In genomic region chr1:153546371-153546770, GRCh38 we compare ENCODE assay signal across 12 cellular contexts. TPM values are rescaled to one million over a fixed set of nuclear protein-coding genes. Genes with fewer than 3 reads are reported as not detected.
A peak's percentile ranks its signal among the peaks of the same experiment; 100 is the strongest.
DNase-seq lines count a peak whose midpoint lies in the region; ATAC-seq and TF ChIP-seq lines count a peak whose summit lies in the region.
"Had no signal": no experiment of that assay in that cellular context is flagged by ENCODE, and none has a peak within 500 bp of the region (broad histone marks: within the 10 kb centered on the region; RNA-seq: fewer than 3 reads in every experiment).

No MANE protein-coding gene starts in this region.

- H3K9me2 ChIP-seq in SK-N-SH = no peaks in the 10 kb centered on the region

- H3K9me3 Mint-ChIP-seq in T-helper 1 cell treated with Interleukin-12 subunit alpha and Interleukin-12 subunit beta and Interleukin-4 antibody, amounts not matched to agents 30 μg/mL and 1 μg/mL, for 36 hours = no peaks in the 10 kb centered on the region
- H3K9me3 Mint-ChIP-seq in activated CD4-positive, alpha-beta memory T cell treated with anti-CD3 and anti-CD28 coated beads for 36 hours = no peaks in the 10 kb centered on the region
- H3K9me3 Mint-ChIP-seq in immature natural killer cell = no peaks in the 10 kb centered on the region
- no peaks in the 10 kb centered on the region for H3K9me3 Mint-ChIP-seq in stimulated activated effector memory CD8-positive, alpha-beta T cell treated with anti-CD3 and anti-CD28 coated beads, Interleukin-12 subunit alpha, Interleukin-12 subunit beta, amount 100 ng/mL, for 72 hours

- H3K79me2 ChIP-seq in SK-N-SH (ENCODE audit: insufficient read depth) = no peaks in the 10 kb centered on the region

- peaks cover 71% of the 10 kb centered on the region for H3K4me1 Mint-ChIP-seq in T-helper 1 cell treated with Interleukin-12 subunit alpha and Interleukin-12 subunit beta and Interleukin-4 antibody, amounts not matched to agents 30 μg/mL and 1 μg/mL, for 36 hours (ENCODE audit: low read depth)
- H3K4me1 Mint-ChIP-seq in activated CD4-positive, alpha-beta memory T cell treated with anti-CD3 and anti-CD28 coated beads for 36 hours (ENCODE audit: low read depth) = peaks cover 64% of the 10 kb centered on the region
- peaks cover 51 to 53% of the 10 kb centered on the region in 2 donors for H3K4me1 Mint-ChIP-seq in immature natural killer cell
- H3K4me1 Mint-ChIP-seq in stimulated activated effector memory CD8-positive, alpha-beta T cell treated with anti-CD3 and anti-CD28 coated beads, Interleukin-12 subunit alpha, Interleukin-12 subunit beta, amount 100 ng/mL, for 72 hours = peaks cover 75% of the 10 kb centered on the region

- CTCF ChIA-PET in activated CD4-positive, alpha-beta memory T cell treated with anti-CD3 and anti-CD28 coated beads for 36 hours (lab: Charles Lee) = interaction anchor here (2.3 to 5.4 kb wide), 5 partner anchors 14 to 36 kb away, joined by 12 to 66 read pairs (median 28); partner anchors contain the start of gene S100A2
- CTCF ChIA-PET in SK-N-SH (lab: Yijun Ruan, JAX) = interaction anchor here (1.7 to 11.8 kb wide), 3 partner anchors 11 to 36 kb away, joined by 5 to 62 read pairs (median 20); no protein-coding TSS in a partner anchor

- DNase-seq in T-helper 1 cell (no peak), immature natural killer cell (no peak), SK-N-SH (no peak)
- no peak for DNase-seq in activated CD4-positive, alpha-beta memory T cell treated with anti-CD3 and anti-CD28 coated beads for 36 hours
- no peak for DNase-seq in stimulated activated effector memory CD8-positive, alpha-beta T cell treated with anti-CD3 and anti-CD28 coated beads, Interleukin-12 subunit alpha, Interleukin-12 subunit beta, amount 100 ng/mL, for 72 hours (ENCODE audit: low spot score in 2 of 2)
- no peak for DNase-seq in activated effector memory CD4-positive, alpha-beta T cell treated with Interleukin-2 at 50 U/mL for 16 hours
- DNase-seq: activated CD4-positive, alpha-beta T cell treated with anti-CD3 and anti-CD28 coated beads for 1 hour; cerebellar nuclear complex; NK-92 treated with Interleukin-12 subunit alpha and Interleukin-12 subunit beta, amount 100 ng/mL, for 24 hours had no signal

- H3K9ac ChIP-seq in SK-N-SH = no peak overlapping the region

- H2AFZ ChIP-seq in SK-N-SH (ENCODE audit: low read depth) = no peak overlapping the region

- H3K4me3 Mint-ChIP-seq in T-helper 1 cell treated with Interleukin-12 subunit alpha and Interleukin-12 subunit beta and Interleukin-4 antibody, amounts not matched to agents 30 μg/mL and 1 μg/mL, for 36 hours = peak overlapping the region; percentile 93
- peak overlapping the region; percentile 92 for H3K4me3 Mint-ChIP-seq in activated CD4-positive, alpha-beta memory T cell treated with anti-CD3 and anti-CD28 coated beads for 36 hours
- peak overlapping the region; percentile 17 to 99 (median 45) for H3K4me3 Mint-ChIP-seq in immature natural killer cell
- peak overlapping the region; percentile 99 for H3K4me3 Mint-ChIP-seq in stimulated activated effector memory CD8-positive, alpha-beta T cell treated with anti-CD3 and anti-CD28 coated beads, Interleukin-12 subunit alpha, Interleukin-12 subunit beta, amount 100 ng/mL, for 72 hours

- TF ChIP-seq EP300 in SK-N-SH (IDR thresholded peaks at IDR 0.05; ENCODE audit: borderline replicate concordance in 1 of 2, low read depth in 1 of 2, low read length in 1 of 2) = no peak

- no peaks in the 10 kb centered on the region for H3K27me3 ChIP-seq in SK-N-SH (ENCODE audit: insufficient read depth)
- H3K27me3 ChIP-seq: ovary had no signal

- H3K27me3 Mint-ChIP-seq in T-helper 1 cell treated with Interleukin-12 subunit alpha and Interleukin-12 subunit beta and Interleukin-4 antibody, amounts not matched to agents 30 μg/mL and 1 μg/mL, for 36 hours (ENCODE audit: low read depth) = no peaks in the 10 kb centered on the region
- H3K27me3 Mint-ChIP-seq in activated CD4-positive, alpha-beta memory T cell treated with anti-CD3 and anti-CD28 coated beads for 36 hours = no peaks in the 10 kb centered on the region
- H3K27me3 Mint-ChIP-seq in immature natural killer cell (ENCODE audit: low read depth in 3 of 3) = peaks cover 4 to 12% (median 8%) of the 10 kb centered on the region in 3 donors

- no peaks in the 10 kb centered on the region for H3K36me3 ChIP-seq in SK-N-SH (replicated peaks in 1 of 2; ENCODE audit: control insufficient read depth in 1 of 2, insufficient read depth in 2 of 2, low read length in 1 of 2)
- H3K36me3 ChIP-seq: ovary had no signal

- no peak overlapping the region; the same call in 1 of the 2 replicates for H3K4me2 ChIP-seq in SK-N-SH

- H3K27ac Mint-ChIP-seq in T-helper 1 cell treated with Interleukin-12 subunit alpha and Interleukin-12 subunit beta and Interleukin-4 antibody, amounts not matched to agents 30 μg/mL and 1 μg/mL, for 36 hours = peak overlapping the region; percentile 96
- peak overlapping the region; percentile 99 for H3K27ac Mint-ChIP-seq in activated CD4-positive, alpha-beta memory T cell treated with anti-CD3 and anti-CD28 coated beads for 36 hours
- peak overlapping the region; percentile 93 to 98 (median 97) for H3K27ac Mint-ChIP-seq in immature natural killer cell
- peak overlapping the region; percentile 98 for H3K27ac Mint-ChIP-seq in stimulated activated effector memory CD8-positive, alpha-beta T cell treated with anti-CD3 and anti-CD28 coated beads, Interleukin-12 subunit alpha, Interleukin-12 subunit beta, amount 100 ng/mL, for 72 hours

- H3K36me3 Mint-ChIP-seq in T-helper 1 cell treated with Interleukin-12 subunit alpha and Interleukin-12 subunit beta and Interleukin-4 antibody, amounts not matched to agents 30 μg/mL and 1 μg/mL, for 36 hours (ENCODE audit: low read depth) = peaks cover 29% of the 10 kb centered on the region
- peaks cover 30% of the 10 kb centered on the region for H3K36me3 Mint-ChIP-seq in activated CD4-positive, alpha-beta memory T cell treated with anti-CD3 and anti-CD28 coated beads for 36 hours
- peaks cover 4 to 28% (median 9%) of the 10 kb centered on the region in 3 donors for H3K36me3 Mint-ChIP-seq in immature natural killer cell
- H3K36me3 Mint-ChIP-seq in stimulated activated effector memory CD8-positive, alpha-beta T cell treated with anti-CD3 and anti-CD28 coated beads, Interleukin-12 subunit alpha, Interleukin-12 subunit beta, amount 100 ng/mL, for 72 hours = peaks cover 47% of the 10 kb centered on the region

- H4K20me1 ChIP-seq in SK-N-SH (ENCODE audit: insufficient read depth) = no peaks in the 10 kb centered on the region

- 89% methylated on average over 8 of the region's 8 CpGs for WGBS in SK-N-SH (ENCODE audit: low lambda C conversion rate)

- intact Hi-C loops in activated CD4-positive, alpha-beta memory T cell treated with anti-CD3 and anti-CD28 coated beads for 36 hours (cut with micrococcal nuclease) = loop anchor here (2.0 to 10.0 kb wide), 3 partner anchors 14 to 1512 kb away; partner anchors contain the start of genes CREB3L4, S100A11 and SLC39A1

- peak overlapping the region in 1 of 2 experiments; percentile 76; a peak in 3 of 4 replicates for H3K27ac ChIP-seq in SK-N-SH (ENCODE audit: low read depth in 2 of 2, low read length in 1 of 2)
- H3K27ac ChIP-seq: ovary had no signal

- H3K4me3 ChIP-seq in SK-N-SH (ENCODE audit: low read depth in 2 of 2, low read length in 1 of 2) = no peak overlapping the region

- peaks cover 58 to 65% of the 10 kb centered on the region in 2 experiments; a peak in 3 of 4 replicates for H3K4me1 ChIP-seq in SK-N-SH (ENCODE audit: control insufficient read depth in 1 of 2, insufficient read depth in 2 of 2, low read depth in 1 of 2, low read length in 1 of 2)

- POLR2A ChIA-PET in activated CD4-positive, alpha-beta memory T cell treated with anti-CD3 and anti-CD28 coated beads for 36 hours (lab: Charles Lee) = interaction anchor here (0.6 to 4.2 kb wide), 4 partner anchors 12 to 126 kb away, joined by 4 to 96 read pairs (median 35); partner anchors contain the start of genes CHTOP, S100A2 and S100A6
- POLR2A ChIA-PET in SK-N-SH (lab: Yijun Ruan, JAX) = interaction anchor here (1.2 kb wide), 1 partner anchor 11 kb away, joined by 4 read pairs; the partner anchor contains the start of gene S100A6

- peaks cover 7% of the 10 kb centered on the region for H3F3A ChIP-seq in SK-N-SH (replicated peaks; ENCODE audit: insufficient read depth)

- H3K9me3 ChIP-seq in SK-N-SH = no peaks in the 10 kb centered on the region
- H3K9me3 ChIP-seq: ovary had no signal

- TF ChIP-seq CTCF in SK-N-SH (IDR thresholded peaks at IDR 0.05) = no peak

- no peak for TF ChIP-seq RAD21 in SK-N-SH (IDR thresholded peaks at IDR 0.05; ENCODE audit: low read length)

- no peak for ATAC-seq in stimulated activated effector memory CD8-positive, alpha-beta T cell treated with anti-CD3 and anti-CD28 coated beads, Interleukin-12 subunit alpha, Interleukin-12 subunit beta, amount 100 ng/mL, for 72 hours
- ATAC-seq in HG03135 (IDR thresholded peaks at IDR 0.05; ENCODE audit: unreplicated experiment) = no peak

RNA-seq across cellular contexts. Expression of gene S100A4, which starts 0.8 kb away (rescaled TPM):
- 100 to 1,000 TPM; 352 to 382 TPM for total RNA-seq in activated CD4-positive, alpha-beta memory T cell treated with anti-CD3 and anti-CD28 coated beads for 36 hours
- 1,000 to 10,000 TPM; 1,846 to 2,303 (median 2,006) TPM for polyA plus RNA-seq in immature natural killer cell
- polyA plus RNA-seq in SK-N-SH (2012; rRNA removed) = 24.6 and 25.4 TPM in 2 replicates
- 19.7 and 25.3 TPM in 2 replicates for polyA plus RNA-seq in SK-N-SH (2012; cell fraction: cytosol; rRNA removed)
- polyA plus RNA-seq in SK-N-SH (2012; cell fraction: nucleus; rRNA removed) = 8.0 and 9.0 TPM in 2 replicates

RNA-seq across cellular contexts. Expression of gene S100A3, which starts 2.7 kb away (rescaled TPM):
- total RNA-seq in activated CD4-positive, alpha-beta memory T cell treated with anti-CD3 and anti-CD28 coated beads for 36 hours = not detected
- not detected for polyA plus RNA-seq in immature natural killer cell
- 11.8 and 13.1 TPM in 2 replicates for polyA plus RNA-seq in SK-N-SH (2012; rRNA removed)
- polyA plus RNA-seq in SK-N-SH (2012; cell fraction: cytosol; rRNA removed) = 7.1 and 10.2 TPM in 2 replicates
- 5.7 and 6.0 TPM in 2 replicates for polyA plus RNA-seq in SK-N-SH (2012; cell fraction: nucleus; rRNA removed)

RNA-seq across cellular contexts. Expression of gene S100A5, which starts 5.6 kb away (rescaled TPM):
- 1 to 10 TPM; 3.3 to 4.0 TPM for total RNA-seq in activated CD4-positive, alpha-beta memory T cell treated with anti-CD3 and anti-CD28 coated beads for 36 hours
- polyA plus RNA-seq in immature natural killer cell (under 1 TPM in 1 of 3 donors, not detected in 2; 0.68 TPM), SK-N-SH (2012; rRNA removed) (0.15 TPM in 1 of 2 replicates, not detected in the other)
- 0.12 TPM in 1 of 2 replicates, not detected in the other for polyA plus RNA-seq in SK-N-SH (2012; cell fraction: cytosol; rRNA removed)
- polyA plus RNA-seq in SK-N-SH (2012; cell fraction: nucleus; rRNA removed) = not detected in 2 replicates
- total RNA-seq: ovary had no signal
- polyA plus RNA-seq: ovary had no signal

RNA-seq across cellular contexts. Expression of gene S100A6, which starts 10.6 kb away (rescaled TPM):
- 100 to 1,000 TPM; 503 to 513 TPM for total RNA-seq in activated CD4-positive, alpha-beta memory T cell treated with anti-CD3 and anti-CD28 coated beads for 36 hours
- 100 to 1,000 TPM; 472 to 828 (median 543) TPM for polyA plus RNA-seq in immature natural killer cell
- polyA plus RNA-seq in SK-N-SH (2012; rRNA removed) = 844 and 895 TPM in 2 replicates
- polyA plus RNA-seq in SK-N-SH (2012; cell fraction: cytosol; rRNA removed) = 725 and 778 TPM in 2 replicates
- polyA plus RNA-seq in SK-N-SH (2012; cell fraction: nucleus; rRNA removed) = 349 and 492 TPM in 2 replicates

RNA-seq across cellular contexts. Expression of gene S100A2, which starts 19.3 kb away (rescaled TPM):
- 1 to 10 TPM; 3.5 to 5.3 TPM for total RNA-seq in activated CD4-positive, alpha-beta memory T cell treated with anti-CD3 and anti-CD28 coated beads for 36 hours
- polyA plus RNA-seq in immature natural killer cell (under 1 TPM in 1 of 3 donors, not detected in 2; 0.83 TPM), SK-N-SH (2012; rRNA removed) (27.3 and 31.4 TPM in 2 replicates)
- 27.2 and 29.0 TPM in 2 replicates for polyA plus RNA-seq in SK-N-SH (2012; cell fraction: cytosol; rRNA removed)
- polyA plus RNA-seq in SK-N-SH (2012; cell fraction: nucleus; rRNA removed) = 13.3 and 23.8 TPM in 2 replicates

Comparison
In these comparisons a context has a peak if more than half of its experiments do, and no peak if none do; other contexts are left out.
1. H3K4me3 Mint-ChIP-seq: peak in every context shown above with its lines; median percentile 99 in stimulated activated effector memory CD8-positive, alpha-beta T cell treated with anti-CD3 and anti-CD28 coated beads, Interleukin-12 subunit alpha, Interleukin-12 subunit beta, amount 100 ng/mL, for 72 hours; 93 in T-helper 1 cell treated with Interleukin-12 subunit alpha and Interleukin-12 subunit beta and Interleukin-4 antibody, amounts not matched to agents 30 μg/mL and 1 μg/mL, for 36 hours; 92 in activated CD4-positive, alpha-beta memory T cell treated with anti-CD3 and anti-CD28 coated beads for 36 hours; 45 in immature natural killer cell.
2. RNA of gene S100A4, which starts 0.8 kb away (polyA plus RNA-seq): 1,846 to 2,303 TPM in immature natural killer cell; 8.0 to 25.4 TPM in SK-N-SH; every median in the first group is over 10 times any median in the second.
3. RNA of gene S100A3, which starts 2.7 kb away (polyA plus RNA-seq): 5.7 to 13.1 TPM in SK-N-SH; not detected in immature natural killer cell; every median in the first group is over 4 times any median in the second.
4. Peak in every context shown above with its lines, with median percentiles within 50 percentile points of each other: H3K27ac Mint-ChIP-seq.